Comparison of ENCODE assay signal across 8 cellular contexts in genomic region chr10:79068562-79069324, GRCh38. TPM values are rescaled to one million over a fixed set of nuclear protein-coding genes. Genes with fewer than 3 reads are reported as not detected.
A peak's percentile ranks its signal among the peaks of the same experiment; 100 is the strongest.
DNase-seq lines count a peak whose midpoint lies in the region; ATAC-seq and TF ChIP-seq lines count a peak whose summit lies in the region.

Gene ZMIZ1 (plus strand): TSS chr10:79068966. CDS start chr10:79201633, 132,667 bp downstream.

- peaks cover 36% of the 10 kb centered on the region for H3K4me1 Mint-ChIP-seq in progenitor cell of endocrine pancreas (ENCODE audit: low read depth)

- peak within 1 kb of the TSS; percentile 98 for H3K4me3 Mint-ChIP-seq in progenitor cell of endocrine pancreas (ENCODE audit: low read depth)

- no peaks in the 10 kb centered on the region for H3K36me3 ChIP-seq in upper lobe of right lung

- TF ChIP-seq CTCF in GM12872 (IDR thresholded peaks at IDR 0.05; ENCODE audit: insufficient read depth, low read depth, low read length) (peak; percentile 22; the same call in 1 of the 3 replicates), progenitor cell of endocrine pancreas (IDR thresholded peaks at IDR 0.05; ENCODE audit: unreplicated experiment) (peak; percentile 32), upper lobe of right lung (IDR thresholded peaks at IDR 0.05) (peak; percentile 20)

- no peaks in the 10 kb centered on the region for H3K27me3 ChIP-seq in upper lobe of right lung

- peak within 1 kb of the TSS; percentile 94 for H3K27ac ChIP-seq in upper lobe of right lung

- intact Hi-C loops in left cardiac atrium (cut with DNase I): loop anchor here in 1 of 2 donors (2.0 to 5.0 kb wide), 3 partner anchors 46 to 96 kb away; no protein-coding TSS in a partner anchor
- intact Hi-C loops in upper lobe of right lung (cut with DNase I): no loop called here

- peak within 1 kb of the TSS; percentile 87 for H3K4me3 ChIP-seq in upper lobe of right lung

- no peaks in the 10 kb centered on the region for H3K9me3 Mint-ChIP-seq in progenitor cell of endocrine pancreas (ENCODE audit: low read depth)

- H3K4me1 ChIP-seq in upper lobe of right lung: peaks cover 35% of the 10 kb centered on the region

- ATAC-seq in HG02642 (IDR thresholded peaks at IDR 0.05; ENCODE audit: poor library complexity, unreplicated experiment): peak; percentile 58
- ATAC-seq in left cardiac atrium: peak; percentile 36 to 40
- ATAC-seq in upper lobe of right lung: peak; percentile 62

- no peaks in the 10 kb centered on the region for H3K27me3 Mint-ChIP-seq in progenitor cell of endocrine pancreas

- peak within 1 kb of the TSS; percentile 97 for H3K27ac Mint-ChIP-seq in progenitor cell of endocrine pancreas

- H3K36me3 Mint-ChIP-seq in progenitor cell of endocrine pancreas (ENCODE audit: insufficient read depth): no peaks in the 10 kb centered on the region

- DNase-seq in NCI-H1105 (lab: John Stamatoyannopoulos, UW) (peak; percentile 73), T-helper 1 cell (peak; percentile 61 to 79 (median 71)), amniotic epithelial cell (ENCODE audit: low read depth) (peak; percentile 91), left cardiac atrium (peak; percentile 92), progenitor cell of endocrine pancreas (ENCODE audit: low spot score, unreplicated experiment) (peak; percentile 74), upper lobe of right lung (peak; percentile 93)

- no peaks in the 10 kb centered on the region for H3K9me3 ChIP-seq in upper lobe of right lung

RNA-seq across cellular contexts. Expression of gene ZMIZ1, which starts in this region (rescaled TPM):
- total RNA-seq in left cardiac atrium (10 to 100 TPM; 51.4 to 58.0 TPM), progenitor cell of endocrine pancreas (81.6 and 85.2 TPM in 2 replicates), upper lobe of right lung (84.7 TPM)

Comparison
In these comparisons a context has a peak if more than half of its experiments do, and no peak if none do; other contexts are left out.
1. Peak in every context shown above with its lines: DNase-seq, ATAC-seq, H3K4me3 ChIP-seq and H3K27ac ChIP-seq.